1 cellular context compared by ENCODE assay signal in the genomic region with DNA sequence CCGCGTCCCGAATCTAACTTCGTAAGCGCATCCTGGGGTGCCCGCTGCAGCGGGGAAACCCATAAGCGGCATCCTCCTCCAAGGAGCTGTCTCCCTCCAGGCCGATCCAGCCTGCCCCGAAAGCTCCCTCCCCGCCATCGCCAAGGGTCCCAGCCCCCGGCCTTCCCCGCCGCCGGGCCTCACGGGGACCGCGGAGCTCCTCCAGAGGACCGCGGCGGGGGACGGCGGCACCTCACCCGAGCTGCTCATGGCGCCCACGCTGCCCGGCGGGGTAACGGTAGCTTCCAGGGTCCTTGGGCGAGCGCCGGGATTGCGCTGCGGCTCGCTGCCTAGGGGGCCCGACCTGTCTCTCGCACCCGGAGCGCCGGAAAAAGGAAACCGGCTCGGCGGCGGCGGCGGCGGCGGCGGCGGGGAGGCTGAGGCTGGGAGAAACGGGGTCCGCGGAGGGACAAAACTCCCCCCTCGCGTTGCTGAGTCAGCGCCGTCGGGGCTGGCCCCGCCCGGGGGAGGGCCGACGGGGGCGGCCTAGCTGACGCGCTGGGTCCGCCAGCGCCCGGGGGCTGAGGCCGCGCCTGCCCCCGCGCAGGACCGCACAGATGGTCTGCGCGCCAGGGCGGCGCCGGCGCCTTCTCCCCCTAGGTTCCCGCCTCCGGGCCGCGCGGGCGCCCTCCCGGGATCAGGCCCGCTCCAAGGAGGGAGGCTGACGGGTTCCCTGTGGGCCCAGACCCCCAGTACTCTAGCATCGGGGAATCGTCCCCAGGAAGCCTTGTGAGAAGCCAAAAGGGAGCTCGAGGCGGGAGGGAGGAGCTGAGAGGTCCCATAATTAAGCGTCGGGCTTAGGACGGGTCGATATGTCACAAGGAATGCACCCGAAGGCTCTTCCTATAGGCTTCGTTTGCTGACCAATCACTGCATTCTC.
A peak's percentile ranks its signal among the peaks of the same experiment; 100 is the strongest.
TF ChIP-seq lines count a peak whose summit lies in the region.

A gene with protein sequence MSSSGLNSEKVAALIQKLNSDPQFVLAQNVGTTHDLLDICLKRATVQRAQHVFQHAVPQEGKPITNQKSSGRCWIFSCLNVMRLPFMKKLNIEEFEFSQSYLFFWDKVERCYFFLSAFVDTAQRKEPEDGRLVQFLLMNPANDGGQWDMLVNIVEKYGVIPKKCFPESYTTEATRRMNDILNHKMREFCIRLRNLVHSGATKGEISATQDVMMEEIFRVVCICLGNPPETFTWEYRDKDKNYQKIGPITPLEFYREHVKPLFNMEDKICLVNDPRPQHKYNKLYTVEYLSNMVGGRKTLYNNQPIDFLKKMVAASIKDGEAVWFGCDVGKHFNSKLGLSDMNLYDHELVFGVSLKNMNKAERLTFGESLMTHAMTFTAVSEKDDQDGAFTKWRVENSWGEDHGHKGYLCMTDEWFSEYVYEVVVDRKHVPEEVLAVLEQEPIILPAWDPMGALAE (minus strand): TSS at position 374 of the 919 bp plus-strand sequence. CDS start 125 bp downstream, at position 249.

TF ChIP-seq in HEK293, 187 proteins besides CTCF, POLR2A, EP300 and RAD21 (continued from another document and continues in another):
- no peak; the same call in none of the 2 replicates for TF ChIP-seq ZNF76 (tag by site-specific recombination; IDR thresholded peaks at IDR 0.05; ENCODE audit: borderline replicate concordance, low read depth)
- TF ChIP-seq, protein P1, sequence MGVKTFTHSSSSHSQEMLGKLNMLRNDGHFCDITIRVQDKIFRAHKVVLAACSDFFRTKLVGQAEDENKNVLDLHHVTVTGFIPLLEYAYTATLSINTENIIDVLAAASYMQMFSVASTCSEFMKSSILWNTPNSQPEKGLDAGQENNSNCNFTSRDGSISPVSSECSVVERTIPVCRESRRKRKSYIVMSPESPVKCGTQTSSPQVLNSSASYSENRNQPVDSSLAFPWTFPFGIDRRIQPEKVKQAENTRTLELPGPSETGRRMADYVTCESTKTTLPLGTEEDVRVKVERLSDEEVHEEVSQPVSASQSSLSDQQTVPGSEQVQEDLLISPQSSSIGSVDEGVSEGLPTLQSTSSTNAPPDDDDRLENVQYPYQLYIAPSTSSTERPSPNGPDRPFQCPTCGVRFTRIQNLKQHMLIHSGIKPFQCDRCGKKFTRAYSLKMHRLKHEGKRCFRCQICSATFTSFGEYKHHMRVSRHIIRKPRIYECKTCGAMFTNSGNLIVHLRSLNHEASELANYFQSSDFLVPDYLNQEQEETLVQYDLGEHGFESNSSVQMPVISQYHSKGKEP (tag by site-specific recombination; IDR thresholded peaks at IDR 0.05): peak; percentile 63; the same call in 1 of the 2 replicates
- no peak; the same call in 1 of the 2 replicates for TF ChIP-seq GFI1B (tag by site-specific recombination; IDR thresholded peaks at IDR 0.05)
- TF ChIP-seq ZNF174 (tag by site-specific recombination; IDR thresholded peaks at IDR 0.05): no peak
- TF ChIP-seq KLF7 (tag by site-specific recombination; IDR thresholded peaks at IDR 0.05; ENCODE audit: borderline replicate concordance): no peak
- TF ChIP-seq ZNF121 (tag by site-specific recombination; IDR thresholded peaks at IDR 0.05): no peak
- TF ChIP-seq ELK4 (IDR thresholded peaks at IDR 0.05; ENCODE audit: borderline replicate concordance, low read depth, low read length): no peak
- TF ChIP-seq ZNF792 (tag by site-specific recombination; IDR thresholded peaks at IDR 0.05): no peak
- TF ChIP-seq ZNF324 (tag by site-specific recombination; IDR thresholded peaks at IDR 0.05): 0 out of 2 replicates have a peak, but pooled peaks have one; percentile 44
- TF ChIP-seq ZNF146 (tag by site-specific recombination; IDR thresholded peaks at IDR 0.05): no peak
- no peak for TF ChIP-seq ZNF664 (tag by site-specific recombination; IDR thresholded peaks at IDR 0.05)
- TF ChIP-seq GLIS1 (tag by site-specific recombination; IDR thresholded peaks at IDR 0.05): peak; percentile 73
- TF ChIP-seq ZNF398 (tag by site-specific recombination; IDR thresholded peaks at IDR 0.05): peak; percentile 85
- TF ChIP-seq, protein P2, sequence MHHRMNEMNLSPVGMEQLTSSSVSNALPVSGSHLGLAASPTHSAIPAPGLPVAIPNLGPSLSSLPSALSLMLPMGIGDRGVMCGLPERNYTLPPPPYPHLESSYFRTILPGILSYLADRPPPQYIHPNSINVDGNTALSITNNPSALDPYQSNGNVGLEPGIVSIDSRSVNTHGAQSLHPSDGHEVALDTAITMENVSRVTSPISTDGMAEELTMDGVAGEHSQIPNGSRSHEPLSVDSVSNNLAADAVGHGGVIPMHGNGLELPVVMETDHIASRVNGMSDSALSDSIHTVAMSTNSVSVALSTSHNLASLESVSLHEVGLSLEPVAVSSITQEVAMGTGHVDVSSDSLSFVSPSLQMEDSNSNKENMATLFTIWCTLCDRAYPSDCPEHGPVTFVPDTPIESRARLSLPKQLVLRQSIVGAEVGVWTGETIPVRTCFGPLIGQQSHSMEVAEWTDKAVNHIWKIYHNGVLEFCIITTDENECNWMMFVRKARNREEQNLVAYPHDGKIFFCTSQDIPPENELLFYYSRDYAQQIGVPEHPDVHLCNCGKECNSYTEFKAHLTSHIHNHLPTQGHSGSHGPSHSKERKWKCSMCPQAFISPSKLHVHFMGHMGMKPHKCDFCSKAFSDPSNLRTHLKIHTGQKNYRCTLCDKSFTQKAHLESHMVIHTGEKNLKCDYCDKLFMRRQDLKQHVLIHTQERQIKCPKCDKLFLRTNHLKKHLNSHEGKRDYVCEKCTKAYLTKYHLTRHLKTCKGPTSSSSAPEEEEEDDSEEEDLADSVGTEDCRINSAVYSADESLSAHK (tag by site-specific recombination; IDR thresholded peaks at IDR 0.05): no peak
- TF ChIP-seq ZNF248 (tag by site-specific recombination; IDR thresholded peaks at IDR 0.05): no peak
- TF ChIP-seq ZNF175 (tag by site-specific recombination; IDR thresholded peaks at IDR 0.05): no peak
- peak; percentile 85 for TF ChIP-seq ZNF335 (tag by site-specific recombination; conservative IDR thresholded peaks at IDR 0.05)
- TF ChIP-seq ZNF433 (tag by site-specific recombination; IDR thresholded peaks at IDR 0.05; ENCODE audit: low read depth): no peak
- peak; percentile 40 for TF ChIP-seq ZIC2 (tag by site-specific recombination; IDR thresholded peaks at IDR 0.05)
- no peak for TF ChIP-seq ZNF223 (tag by site-specific recombination; IDR thresholded peaks at IDR 0.05)
- peak; percentile 31 for TF ChIP-seq ZXDB (tag by site-specific recombination; IDR thresholded peaks at IDR 0.05)
- TF ChIP-seq, protein P3, sequence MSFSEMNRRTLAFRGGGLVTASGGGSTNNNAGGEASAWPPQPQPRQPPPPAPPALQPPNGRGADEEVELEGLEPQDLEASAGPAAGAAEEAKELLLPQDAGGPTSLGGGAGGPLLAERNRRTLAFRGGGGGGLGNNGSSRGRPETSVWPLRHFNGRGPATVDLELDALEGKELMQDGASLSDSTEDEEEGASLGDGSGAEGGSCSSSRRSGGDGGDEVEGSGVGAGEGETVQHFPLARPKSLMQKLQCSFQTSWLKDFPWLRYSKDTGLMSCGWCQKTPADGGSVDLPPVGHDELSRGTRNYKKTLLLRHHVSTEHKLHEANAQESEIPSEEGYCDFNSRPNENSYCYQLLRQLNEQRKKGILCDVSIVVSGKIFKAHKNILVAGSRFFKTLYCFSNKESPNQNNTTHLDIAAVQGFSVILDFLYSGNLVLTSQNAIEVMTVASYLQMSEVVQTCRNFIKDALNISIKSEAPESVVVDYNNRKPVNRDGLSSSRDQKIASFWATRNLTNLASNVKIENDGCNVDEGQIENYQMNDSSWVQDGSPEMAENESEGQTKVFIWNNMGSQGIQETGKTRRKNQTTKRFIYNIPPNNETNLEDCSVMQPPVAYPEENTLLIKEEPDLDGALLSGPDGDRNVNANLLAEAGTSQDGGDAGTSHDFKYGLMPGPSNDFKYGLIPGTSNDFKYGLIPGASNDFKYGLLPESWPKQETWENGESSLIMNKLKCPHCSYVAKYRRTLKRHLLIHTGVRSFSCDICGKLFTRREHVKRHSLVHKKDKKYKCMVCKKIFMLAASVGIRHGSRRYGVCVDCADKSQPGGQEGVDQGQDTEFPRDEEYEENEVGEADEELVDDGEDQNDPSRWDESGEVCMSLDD (tag by site-specific recombination; IDR thresholded peaks at IDR 0.05): peak; percentile 60
- TF ChIP-seq, protein P4, sequence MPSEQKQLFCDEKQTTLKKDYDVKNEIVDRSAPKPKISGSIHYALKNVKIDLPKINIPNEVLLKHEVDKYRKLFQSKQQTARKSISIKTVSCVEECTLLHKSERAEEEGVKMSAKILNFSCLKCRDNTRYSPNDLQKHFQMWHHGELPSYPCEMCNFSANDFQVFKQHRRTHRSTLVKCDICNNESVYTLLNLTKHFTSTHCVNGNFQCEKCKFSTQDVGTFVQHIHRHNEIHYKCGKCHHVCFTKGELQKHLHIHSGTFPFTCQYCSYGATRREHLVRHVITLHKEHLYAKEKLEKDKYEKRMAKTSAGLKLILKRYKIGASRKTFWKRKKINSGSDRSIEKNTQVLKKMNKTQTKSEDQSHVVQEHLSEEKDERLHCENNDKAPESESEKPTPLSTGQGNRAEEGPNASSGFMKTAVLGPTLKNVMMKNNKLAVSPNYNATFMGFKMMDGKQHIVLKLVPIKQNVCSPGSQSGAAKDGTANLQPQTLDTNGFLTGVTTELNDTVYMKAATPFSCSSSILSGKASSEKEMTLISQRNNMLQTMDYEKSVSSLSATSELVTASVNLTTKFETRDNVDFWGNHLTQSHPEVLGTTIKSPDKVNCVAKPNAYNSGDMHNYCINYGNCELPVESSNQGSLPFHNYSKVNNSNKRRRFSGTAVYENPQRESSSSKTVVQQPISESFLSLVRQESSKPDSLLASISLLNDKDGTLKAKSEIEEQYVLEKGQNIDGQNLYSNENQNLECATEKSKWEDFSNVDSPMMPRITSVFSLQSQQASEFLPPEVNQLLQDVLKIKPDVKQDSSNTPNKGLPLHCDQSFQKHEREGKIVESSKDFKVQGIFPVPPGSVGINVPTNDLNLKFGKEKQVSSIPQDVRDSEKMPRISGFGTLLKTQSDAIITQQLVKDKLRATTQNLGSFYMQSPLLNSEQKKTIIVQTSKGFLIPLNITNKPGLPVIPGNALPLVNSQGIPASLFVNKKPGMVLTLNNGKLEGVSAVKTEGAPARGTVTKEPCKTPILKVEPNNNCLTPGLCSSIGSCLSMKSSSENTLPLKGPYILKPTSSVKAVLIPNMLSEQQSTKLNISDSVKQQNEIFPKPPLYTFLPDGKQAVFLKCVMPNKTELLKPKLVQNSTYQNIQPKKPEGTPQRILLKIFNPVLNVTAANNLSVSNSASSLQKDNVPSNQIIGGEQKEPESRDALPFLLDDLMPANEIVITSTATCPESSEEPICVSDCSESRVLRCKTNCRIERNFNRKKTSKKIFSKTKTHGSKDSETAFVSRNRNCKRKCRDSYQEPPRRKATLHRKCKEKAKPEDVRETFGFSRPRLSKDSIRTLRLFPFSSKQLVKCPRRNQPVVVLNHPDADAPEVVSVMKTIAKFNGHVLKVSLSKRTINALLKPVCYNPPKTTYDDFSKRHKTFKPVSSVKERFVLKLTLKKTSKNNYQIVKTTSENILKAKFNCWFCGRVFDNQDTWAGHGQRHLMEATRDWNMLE (tag by site-specific recombination; conservative IDR thresholded peaks at IDR 0.05; ENCODE audit: low read depth): no peak
- no peak for TF ChIP-seq ATF2 (tag by site-specific recombination; IDR thresholded peaks at IDR 0.05; ENCODE audit: low read depth)
- 0 out of 2 replicates have a peak, but pooled peaks have one; percentile 49 for TF ChIP-seq IKZF3 (tag by site-specific recombination; IDR thresholded peaks at IDR 0.05)
- no peak for TF ChIP-seq FEZF1 (tag by site-specific recombination; IDR thresholded peaks at IDR 0.05)
- no peak; the same call in 1 of the 2 replicates for TF ChIP-seq SP2 (tag by site-specific recombination; IDR thresholded peaks at IDR 0.05)
- TF ChIP-seq, protein P5, sequence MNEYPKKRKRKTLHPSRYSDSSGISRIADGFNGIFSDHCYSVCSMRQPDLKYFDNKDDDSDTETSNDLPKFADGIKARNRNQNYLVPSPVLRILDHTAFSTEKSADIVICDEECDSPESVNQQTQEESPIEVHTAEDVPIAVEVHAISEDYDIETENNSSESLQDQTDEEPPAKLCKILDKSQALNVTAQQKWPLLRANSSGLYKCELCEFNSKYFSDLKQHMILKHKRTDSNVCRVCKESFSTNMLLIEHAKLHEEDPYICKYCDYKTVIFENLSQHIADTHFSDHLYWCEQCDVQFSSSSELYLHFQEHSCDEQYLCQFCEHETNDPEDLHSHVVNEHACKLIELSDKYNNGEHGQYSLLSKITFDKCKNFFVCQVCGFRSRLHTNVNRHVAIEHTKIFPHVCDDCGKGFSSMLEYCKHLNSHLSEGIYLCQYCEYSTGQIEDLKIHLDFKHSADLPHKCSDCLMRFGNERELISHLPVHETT (tag by site-specific recombination; IDR thresholded peaks at IDR 0.05): no peak
- TF ChIP-seq ZNF211 (tag by site-specific recombination; IDR thresholded peaks at IDR 0.05; ENCODE audit: low read depth): no peak
